ENCODE assay signal across 29 cellular contexts in genomic region chr12:101361455-101361854, GRCh38.
"Had no signal": no experiment of that assay in that cellular context is flagged by ENCODE, and none has a peak within 500 bp of the region (broad histone marks: within the 10 kb centered on the region; RNA-seq: fewer than 3 reads in every experiment).

No MANE protein-coding gene starts in this region.

- H3K27ac ChIP-seq: stomach, suprapubic skin, testis, thoracic aorta, thyroid gland, tibial artery, tibial nerve, transverse colon, upper lobe of left lung, upper lobe of right lung, uterus, vagina had no signal

- H3K9me3 ChIP-seq: stomach, suprapubic skin, testis, thoracic aorta, thyroid gland, tibial artery, tibial nerve, transverse colon, upper lobe of left lung, upper lobe of right lung, uterus, vagina had no signal

- H3K9me3 Mint-ChIP-seq: stimulated activated effector memory CD8-positive, alpha-beta T cell treated with anti-CD3 and anti-CD28 coated beads, Interleukin-12 subunit alpha, Interleukin-12 subunit beta, amount 100 ng/mL, for 72 hours; stimulated activated memory B cell treated with anti-CD40 and anti-IgM and Interleukin-4, amounts not matched to agents 10 μg/mL and 1 μg/mL and 100 μg/mL, for 72 hours; stimulated activated naive B cell treated with anti-CD40 and anti-IgM and Interleukin-4, amounts not matched to agents 10 μg/mL and 1 μg/mL and 100 μg/mL, for 72 hours; stimulated activated naive CD8-positive, alpha-beta T cell treated with anti-CD3 and anti-CD28 coated beads, Interleukin-15, amount 100 ng/mL, for 72 hours; stimulated activated naive CD8-positive, alpha-beta T cell treated with anti-CD3 and anti-CD28 coated beads, Interleukin-15, Interleukin-2, amounts not matched to agents 100 ng/mL and 50 ng/mL, for 24 hours; type B pancreatic cell had no signal

- H3K27me3 Mint-ChIP-seq: stimulated activated memory B cell treated with anti-CD40 and anti-IgM and Interleukin-4, amounts not matched to agents 10 μg/mL and 1 μg/mL and 100 μg/mL, for 72 hours; stimulated activated naive B cell treated with anti-CD40 and anti-IgM and Interleukin-4, amounts not matched to agents 10 μg/mL and 1 μg/mL and 100 μg/mL, for 72 hours; stimulated activated naive CD8-positive, alpha-beta T cell treated with anti-CD3 and anti-CD28 coated beads, Interleukin-15, amount 100 ng/mL, for 72 hours; stimulated activated naive CD8-positive, alpha-beta T cell treated with anti-CD3 and anti-CD28 coated beads, Interleukin-15, Interleukin-2, amounts not matched to agents 100 ng/mL and 50 ng/mL, for 24 hours; type B pancreatic cell had no signal

- FAIRE-seq: urothelium cell line had no signal

- H3K4me3 Mint-ChIP-seq: stimulated activated effector memory CD8-positive, alpha-beta T cell treated with anti-CD3 and anti-CD28 coated beads, Interleukin-12 subunit alpha, Interleukin-12 subunit beta, amount 100 ng/mL, for 72 hours; stimulated activated memory B cell treated with anti-CD40 and anti-IgM and Interleukin-4, amounts not matched to agents 10 μg/mL and 1 μg/mL and 100 μg/mL, for 72 hours; stimulated activated naive B cell treated with anti-CD40 and anti-IgM and Interleukin-4, amounts not matched to agents 10 μg/mL and 1 μg/mL and 100 μg/mL, for 72 hours; stimulated activated naive CD8-positive, alpha-beta T cell treated with anti-CD3 and anti-CD28 coated beads, Interleukin-15, amount 100 ng/mL, for 72 hours; stimulated activated naive CD8-positive, alpha-beta T cell treated with anti-CD3 and anti-CD28 coated beads, Interleukin-15, Interleukin-2, amounts not matched to agents 100 ng/mL and 50 ng/mL, for 24 hours; type B pancreatic cell had no signal

- ATAC-seq: stimulated activated effector memory CD8-positive, alpha-beta T cell treated with anti-CD3 and anti-CD28 coated beads, Interleukin-12 subunit alpha, Interleukin-12 subunit beta, amount 100 ng/mL, for 72 hours; stimulated activated memory B cell treated with anti-CD40 and anti-IgM and Interleukin-4, amounts not matched to agents 10 μg/mL and 1 μg/mL and 100 μg/mL, for 72 hours; stimulated activated naive B cell treated with anti-CD40 and anti-IgM and Interleukin-4, amounts not matched to agents 10 μg/mL and 1 μg/mL and 100 μg/mL, for 72 hours; stimulated activated naive CD8-positive, alpha-beta T cell treated with anti-CD3 and anti-CD28 coated beads, Interleukin-15, amount 100 ng/mL, for 72 hours; stimulated activated naive CD8-positive, alpha-beta T cell treated with anti-CD3 and anti-CD28 coated beads, Interleukin-15, Interleukin-2, amounts not matched to agents 100 U/mL and 50 U/mL, for 24 hours; upper lobe of right lung had no signal

- H3K4me3 ChIP-seq: stomach, suprapubic skin, testis, thoracic aorta, thyroid gland, tibial artery, tibial nerve, transverse colon, upper lobe of left lung, upper lobe of right lung, uterus, vagina had no signal

- H3K27ac Mint-ChIP-seq: stimulated activated effector memory CD8-positive, alpha-beta T cell treated with anti-CD3 and anti-CD28 coated beads, Interleukin-12 subunit alpha, Interleukin-12 subunit beta, amount 100 ng/mL, for 72 hours; stimulated activated memory B cell treated with anti-CD40 and anti-IgM and Interleukin-4, amounts not matched to agents 10 μg/mL and 1 μg/mL and 100 μg/mL, for 72 hours; stimulated activated naive B cell treated with anti-CD40 and anti-IgM and Interleukin-4, amounts not matched to agents 10 μg/mL and 1 μg/mL and 100 μg/mL, for 72 hours; stimulated activated naive CD8-positive, alpha-beta T cell treated with anti-CD3 and anti-CD28 coated beads, Interleukin-15, amount 100 ng/mL, for 72 hours; stimulated activated naive CD8-positive, alpha-beta T cell treated with anti-CD3 and anti-CD28 coated beads, Interleukin-15, Interleukin-2, amounts not matched to agents 100 ng/mL and 50 ng/mL, for 24 hours; type B pancreatic cell had no signal

- H3K4me1 ChIP-seq: stomach, suprapubic skin, testis, thyroid gland, tibial artery, tibial nerve, transverse colon, upper lobe of left lung, upper lobe of right lung, uterus, vagina had no signal

- H3K36me3 ChIP-seq: uterus had no signal

- H3K4me1 Mint-ChIP-seq: stimulated activated memory B cell treated with anti-CD40 and anti-IgM and Interleukin-4, amounts not matched to agents 10 μg/mL and 1 μg/mL and 100 μg/mL, for 72 hours; stimulated activated naive B cell treated with anti-CD40 and anti-IgM and Interleukin-4, amounts not matched to agents 10 μg/mL and 1 μg/mL and 100 μg/mL, for 72 hours had no signal

- DNase-seq: stimulated activated CD4-positive, alpha-beta T cell treated with anti-CD3 and anti-CD28 coated beads, Interleukin-2, amount 100 ng/mL, for 48 hours; stimulated activated CD4-positive, alpha-beta T cell treated with anti-CD3 and anti-CD28 coated beads, Interleukin-4, amount 100 ng/mL, for 1 hour; stimulated activated CD4-positive, alpha-beta T cell treated with anti-CD3 and anti-CD28 coated beads, Interleukin-4, amount 100 ng/mL, for 24 hours; stimulated activated CD4-positive, alpha-beta T cell treated with anti-CD3 and anti-CD28 coated beads, Interleukin-4, amount 100 ng/mL, for 4 hours; stimulated activated CD8-positive, alpha-beta memory T cell treated with anti-CD3 and anti-CD28 coated beads, Interleukin-4, amount 100 ng/mL, for 48 hours; stimulated activated naive B cell treated with anti-CD40 and anti-IgM and Interleukin-4, amounts not matched to agents 10 μg/mL and 1 μg/mL and 100 μg/mL, for 72 hours; stimulated activated naive CD4-positive, alpha-beta T cell; stimulated activated naive CD4-positive, alpha-beta T cell treated with Interleukin-2 at 50 U/mL for 16 hours; stimulated activated naive CD8-positive, alpha-beta T cell treated with anti-CD3 and anti-CD28 coated beads, Interleukin-15, amount 100 ng/mL, for 72 hours; stimulated activated naive CD8-positive, alpha-beta T cell treated with anti-CD3 and anti-CD28 coated beads, Interleukin-15, Interleukin-2, amounts not matched to agents 100 U/mL and 50 U/mL, for 24 hours; stomach; substantia nigra; testis; thyroid gland; tibial artery; transverse colon; trophoblast cell; upper lobe of left lung; upper lobe of right lung; uterus had no signal
